Comparison of ENCODE assay signal across 9 cellular contexts in the genomic region with DNA sequence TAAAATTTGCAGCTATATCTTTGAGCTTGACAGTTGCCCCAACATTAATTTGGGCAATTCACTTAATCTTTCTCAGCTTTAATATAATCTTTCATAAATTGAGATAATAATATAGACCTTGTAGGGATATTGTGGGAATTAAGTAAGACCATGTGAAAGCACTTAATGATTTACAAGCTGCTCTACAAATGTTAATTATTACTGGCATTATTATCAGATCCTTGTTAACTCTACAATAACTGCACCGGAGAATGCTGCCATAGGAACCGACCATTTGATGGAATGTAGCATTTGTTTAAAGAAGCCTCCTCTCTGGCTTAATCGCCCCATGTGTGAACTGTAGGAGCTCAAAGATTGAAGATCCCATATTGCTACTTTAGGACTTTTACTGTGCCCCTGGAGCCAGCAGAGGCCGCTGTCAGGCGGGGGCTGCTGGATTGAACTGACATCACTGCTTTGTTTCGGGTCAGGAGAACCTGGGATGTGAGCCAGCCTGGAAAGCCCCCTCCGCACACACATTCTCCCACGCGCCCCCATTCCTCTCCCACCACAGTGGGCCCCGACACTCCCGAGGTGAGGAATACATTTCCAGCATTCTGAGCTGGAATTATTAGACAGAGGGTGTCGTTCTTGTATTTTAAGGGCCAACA.
DNase-seq lines count a peak whose midpoint lies in the region; ATAC-seq and TF ChIP-seq lines count a peak whose summit lies in the region.
"Had no signal": no experiment of that assay in that cellular context is flagged by ENCODE, and none has a peak within 500 bp of the region (broad histone marks: within the 10 kb centered on the region; RNA-seq: fewer than 3 reads in every experiment).

No MANE protein-coding gene starts in this region.

- H3K9me3 Mint-ChIP-seq in activated naive CD4-positive, alpha-beta T cell treated with anti-CD3 and anti-CD28 coated beads for 36 hours, result no peaks in the 10 kb centered on the region
- H3K9me3 Mint-ChIP-seq in stimulated activated effector memory CD8-positive, alpha-beta T cell treated with anti-CD3 and anti-CD28 coated beads, Interleukin-12 subunit alpha, Interleukin-12 subunit beta, amount 100 ng/mL, for 72 hours, result no peaks in the 10 kb centered on the region
- H3K9me3 Mint-ChIP-seq in activated CD8-positive, alpha-beta memory T cell treated with anti-CD3 and anti-CD28 coated beads, Interleukin-2, amount 10 ng/mL, durations not matched to agents 7 days and 5 days (ENCODE audit: low read depth), result no peaks in the 10 kb centered on the region
- H3K9me3 Mint-ChIP-seq: naive thymus-derived CD8-positive, alpha-beta T cell had no signal

- H3K36me3 Mint-ChIP-seq in activated naive CD4-positive, alpha-beta T cell treated with anti-CD3 and anti-CD28 coated beads for 36 hours (ENCODE audit: low read depth), result no peaks in the 10 kb centered on the region
- no peaks in the 10 kb centered on the region for H3K36me3 Mint-ChIP-seq in stimulated activated effector memory CD8-positive, alpha-beta T cell treated with anti-CD3 and anti-CD28 coated beads, Interleukin-12 subunit alpha, Interleukin-12 subunit beta, amount 100 ng/mL, for 72 hours
- H3K36me3 Mint-ChIP-seq in activated CD8-positive, alpha-beta memory T cell treated with anti-CD3 and anti-CD28 coated beads, Interleukin-2, amount 10 ng/mL, durations not matched to agents 7 days and 5 days, result no peaks in the 10 kb centered on the region
- H3K36me3 Mint-ChIP-seq: naive thymus-derived CD8-positive, alpha-beta T cell had no signal

- POLR2A ChIA-PET in RWPE1 (lab: Yijun Ruan, JAX; ENCODE audit: low non-redundant PET), result no interaction called here

- TF ChIP-seq CTCF in RWPE1 (conservative IDR thresholded peaks at IDR 0.05; ENCODE audit: low read depth), result 0 out of 2 replicates have a peak, but pooled peaks have one; percentile 19
- TF ChIP-seq CTCF in left ventricle myocardium inferior (IDR thresholded peaks at IDR 0.05; ENCODE audit: borderline replicate concordance), result peak; percentile 54

- peaks cover 64% of the 10 kb centered on the region for H3K36me3 ChIP-seq in left ventricle myocardium inferior

- CTCF ChIA-PET in activated naive CD4-positive, alpha-beta T cell treated with anti-CD3 and anti-CD28 coated beads for 36 hours (lab: Charles Lee), result interaction anchor here (0.6 to 2.3 kb wide), 11 partner anchors 11 to 650 kb away, joined by 3 to 12 read pairs (median 3); no protein-coding TSS in a partner anchor
- CTCF ChIA-PET in RWPE1 (lab: Yijun Ruan, JAX), result interaction anchor here (0.6 to 2.0 kb wide), 11 partner anchors 10 to 220 kb away, joined by 3 to 8 read pairs (median 4); no protein-coding TSS in a partner anchor
- CTCF ChIA-PET in activated CD8-positive, alpha-beta memory T cell treated with anti-CD3 and anti-CD28 coated beads, Interleukin-2, amount 10 ng/mL, durations not matched to agents 7 days and 5 days (lab: Charles Lee), result interaction anchor here (1.3 to 1.8 kb wide), 5 partner anchors 10 to 727 kb away, joined by 3 to 6 read pairs (median 5); no protein-coding TSS in a partner anchor

- H3K27me3 Mint-ChIP-seq in activated naive CD4-positive, alpha-beta T cell treated with anti-CD3 and anti-CD28 coated beads for 36 hours (ENCODE audit: low read depth), result peaks cover 2% of the 10 kb centered on the region
- peaks cover 23% of the 10 kb centered on the region for H3K27me3 Mint-ChIP-seq in activated CD8-positive, alpha-beta memory T cell treated with anti-CD3 and anti-CD28 coated beads, Interleukin-2, amount 10 ng/mL, durations not matched to agents 7 days and 5 days

- H3K27ac Mint-ChIP-seq in activated naive CD4-positive, alpha-beta T cell treated with anti-CD3 and anti-CD28 coated beads for 36 hours, result no peak overlapping the region
- H3K27ac Mint-ChIP-seq in stimulated activated effector memory CD8-positive, alpha-beta T cell treated with anti-CD3 and anti-CD28 coated beads, Interleukin-12 subunit alpha, Interleukin-12 subunit beta, amount 100 ng/mL, for 72 hours, result no peak overlapping the region
- no peak overlapping the region for H3K27ac Mint-ChIP-seq in activated CD8-positive, alpha-beta memory T cell treated with anti-CD3 and anti-CD28 coated beads, Interleukin-2, amount 10 ng/mL, durations not matched to agents 7 days and 5 days
- H3K27ac Mint-ChIP-seq: naive thymus-derived CD8-positive, alpha-beta T cell had no signal

- peak; percentile 42 for ATAC-seq in stimulated activated effector memory CD8-positive, alpha-beta T cell treated with anti-CD3 and anti-CD28 coated beads, Interleukin-12 subunit alpha, Interleukin-12 subunit beta, amount 100 ng/mL, for 72 hours
- no peak for ATAC-seq in activated CD8-positive, alpha-beta memory T cell treated with anti-CD3 and anti-CD28 coated beads, Interleukin-2, amount 10 ng/mL, durations not matched to agents 7 days and 5 days
- ATAC-seq: naive thymus-derived CD8-positive, alpha-beta T cell had no signal

- no peaks in the 10 kb centered on the region for H3K4me1 ChIP-seq in left ventricle myocardium inferior

- H3K4me3 ChIP-seq in left ventricle myocardium inferior, result no peak overlapping the region

- H3K4me1 Mint-ChIP-seq in activated naive CD4-positive, alpha-beta T cell treated with anti-CD3 and anti-CD28 coated beads for 36 hours (ENCODE audit: low read depth), result no peaks in the 10 kb centered on the region
- H3K4me1 Mint-ChIP-seq in stimulated activated effector memory CD8-positive, alpha-beta T cell treated with anti-CD3 and anti-CD28 coated beads, Interleukin-12 subunit alpha, Interleukin-12 subunit beta, amount 100 ng/mL, for 72 hours, result no peaks in the 10 kb centered on the region
- no peaks in the 10 kb centered on the region for H3K4me1 Mint-ChIP-seq in activated CD8-positive, alpha-beta memory T cell treated with anti-CD3 and anti-CD28 coated beads, Interleukin-2, amount 10 ng/mL, durations not matched to agents 7 days and 5 days
- H3K4me1 Mint-ChIP-seq: naive thymus-derived CD8-positive, alpha-beta T cell had no signal

- intact Hi-C loops in activated naive CD4-positive, alpha-beta T cell treated with anti-CD3 and anti-CD28 coated beads for 36 hours (cut with micrococcal nuclease), result loop anchor here (1.0 to 2.0 kb wide), 3 partner anchors 158 to 727 kb away; no protein-coding TSS in a partner anchor
- intact Hi-C loops in left ventricle myocardium inferior (cut with micrococcal nuclease), result no loop called here

- no peak overlapping the region for H3K4me3 Mint-ChIP-seq in activated naive CD4-positive, alpha-beta T cell treated with anti-CD3 and anti-CD28 coated beads for 36 hours
- H3K4me3 Mint-ChIP-seq in stimulated activated effector memory CD8-positive, alpha-beta T cell treated with anti-CD3 and anti-CD28 coated beads, Interleukin-12 subunit alpha, Interleukin-12 subunit beta, amount 100 ng/mL, for 72 hours, result no peak overlapping the region
- H3K4me3 Mint-ChIP-seq in activated CD8-positive, alpha-beta memory T cell treated with anti-CD3 and anti-CD28 coated beads, Interleukin-2, amount 10 ng/mL, durations not matched to agents 7 days and 5 days, result no peak overlapping the region
- H3K4me3 Mint-ChIP-seq: naive thymus-derived CD8-positive, alpha-beta T cell had no signal

- H3K27ac ChIP-seq in RWPE1 (no peak overlapping the region), left ventricle myocardium inferior (replicated peaks) (no peak overlapping the region)

- H3K27me3 ChIP-seq in left ventricle myocardium inferior (ENCODE audit: low read depth), result no peaks in the 10 kb centered on the region

- peak; percentile 7 for DNase-seq in activated naive CD4-positive, alpha-beta T cell treated with anti-CD3 and anti-CD28 coated beads for 36 hours
- DNase-seq in activated naive CD4-positive, alpha-beta T cell (lab: John Stamatoyannopoulos, UW), result no peak
- DNase-seq in RWPE1 (ENCODE audit: low spot score) (peak; percentile 41), left ventricle myocardium inferior (no peak), OCI-M2 (lab: John Stamatoyannopoulos, UW; ENCODE audit: unreplicated experiment) (no peak), RKO (ENCODE audit: low spot score) (no peak)
- no peak for DNase-seq in stimulated activated effector memory CD8-positive, alpha-beta T cell treated with anti-CD3 and anti-CD28 coated beads, Interleukin-12 subunit alpha, Interleukin-12 subunit beta, amount 100 ng/mL, for 72 hours (ENCODE audit: low spot score in 2 of 2)
- no peak for DNase-seq in activated CD8-positive, alpha-beta memory T cell treated with anti-CD3 and anti-CD28 coated beads, Interleukin-2, amount 10 ng/mL, durations not matched to agents 7 days and 5 days

- no peaks in the 10 kb centered on the region for H3K9me3 ChIP-seq in left ventricle myocardium inferior (replicated peaks)

Comparison
In these comparisons a context has a peak if more than half of its experiments do, and no peak if none do; other contexts are left out.
1. DNase-seq: peak in activated naive CD4-positive, alpha-beta T cell treated with anti-CD3 and anti-CD28 coated beads for 36 hours (single experiment) and RWPE1 (single experiment); none in activated naive CD4-positive, alpha-beta T cell (0 of 4), left ventricle myocardium inferior (single experiment), stimulated activated effector memory CD8-positive, alpha-beta T cell treated with anti-CD3 and anti-CD28 coated beads, Interleukin-12 subunit alpha, Interleukin-12 subunit beta, amount 100 ng/mL, for 72 hours (0 of 2), OCI-M2 (single experiment), RKO (single experiment) and activated CD8-positive, alpha-beta memory T cell treated with anti-CD3 and anti-CD28 coated beads, Interleukin-2, amount 10 ng/mL, durations not matched to agents 7 days and 5 days (single experiment).